ENCODE assay signal across 2 cellular contexts in the genomic region with DNA sequence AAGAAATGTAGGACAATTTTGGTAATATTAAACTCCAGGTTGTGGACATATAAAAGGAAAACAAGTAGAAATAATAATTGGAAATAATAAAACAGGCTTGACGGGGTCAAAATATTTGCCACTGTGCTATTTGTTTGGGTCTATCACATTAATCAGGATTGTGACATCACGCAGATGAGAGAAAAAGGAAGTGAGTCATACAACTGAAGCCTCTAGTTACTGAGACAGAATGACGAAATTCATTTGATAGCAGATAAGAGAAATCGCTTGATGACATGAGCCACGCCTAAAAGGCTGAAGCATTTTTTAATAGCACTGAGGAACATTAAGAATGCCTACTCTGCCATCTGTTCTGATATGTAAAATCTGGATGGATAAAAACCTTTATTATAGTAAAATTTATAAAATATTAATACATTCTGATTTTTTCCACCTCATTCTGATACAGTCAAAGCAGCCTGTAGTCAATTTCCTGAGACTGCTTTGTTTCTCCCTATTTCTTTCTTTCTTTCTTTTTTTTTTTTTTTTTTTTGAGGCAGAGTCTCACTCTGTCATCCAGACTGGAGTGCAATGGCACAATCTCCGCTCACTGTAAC.
TF ChIP-seq lines count a peak whose summit lies in the region.

No MANE protein-coding gene starts in this region.

TF ChIP-seq in SK-N-SH, 30 proteins besides CTCF, POLR2A, EP300 and RAD21 (continued from another document):
- TF ChIP-seq, protein P1, sequence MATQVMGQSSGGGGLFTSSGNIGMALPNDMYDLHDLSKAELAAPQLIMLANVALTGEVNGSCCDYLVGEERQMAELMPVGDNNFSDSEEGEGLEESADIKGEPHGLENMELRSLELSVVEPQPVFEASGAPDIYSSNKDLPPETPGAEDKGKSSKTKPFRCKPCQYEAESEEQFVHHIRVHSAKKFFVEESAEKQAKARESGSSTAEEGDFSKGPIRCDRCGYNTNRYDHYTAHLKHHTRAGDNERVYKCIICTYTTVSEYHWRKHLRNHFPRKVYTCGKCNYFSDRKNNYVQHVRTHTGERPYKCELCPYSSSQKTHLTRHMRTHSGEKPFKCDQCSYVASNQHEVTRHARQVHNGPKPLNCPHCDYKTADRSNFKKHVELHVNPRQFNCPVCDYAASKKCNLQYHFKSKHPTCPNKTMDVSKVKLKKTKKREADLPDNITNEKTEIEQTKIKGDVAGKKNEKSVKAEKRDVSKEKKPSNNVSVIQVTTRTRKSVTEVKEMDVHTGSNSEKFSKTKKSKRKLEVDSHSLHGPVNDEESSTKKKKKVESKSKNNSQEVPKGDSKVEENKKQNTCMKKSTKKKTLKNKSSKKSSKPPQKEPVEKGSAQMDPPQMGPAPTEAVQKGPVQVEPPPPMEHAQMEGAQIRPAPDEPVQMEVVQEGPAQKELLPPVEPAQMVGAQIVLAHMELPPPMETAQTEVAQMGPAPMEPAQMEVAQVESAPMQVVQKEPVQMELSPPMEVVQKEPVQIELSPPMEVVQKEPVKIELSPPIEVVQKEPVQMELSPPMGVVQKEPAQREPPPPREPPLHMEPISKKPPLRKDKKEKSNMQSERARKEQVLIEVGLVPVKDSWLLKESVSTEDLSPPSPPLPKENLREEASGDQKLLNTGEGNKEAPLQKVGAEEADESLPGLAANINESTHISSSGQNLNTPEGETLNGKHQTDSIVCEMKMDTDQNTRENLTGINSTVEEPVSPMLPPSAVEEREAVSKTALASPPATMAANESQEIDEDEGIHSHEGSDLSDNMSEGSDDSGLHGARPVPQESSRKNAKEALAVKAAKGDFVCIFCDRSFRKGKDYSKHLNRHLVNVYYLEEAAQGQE (IDR thresholded peaks at IDR 0.05; ENCODE audit: low read depth, low read length): no peak
- TF ChIP-seq FOSL2 (IDR thresholded peaks at IDR 0.05; ENCODE audit: borderline replicate concordance, low read depth): 0 out of 2 replicates have a peak, but pooled peaks have one; percentile 11
- TF ChIP-seq RCOR1 (IDR thresholded peaks at IDR 0.05; ENCODE audit: low read length): no peak
- TF ChIP-seq, protein P2, sequence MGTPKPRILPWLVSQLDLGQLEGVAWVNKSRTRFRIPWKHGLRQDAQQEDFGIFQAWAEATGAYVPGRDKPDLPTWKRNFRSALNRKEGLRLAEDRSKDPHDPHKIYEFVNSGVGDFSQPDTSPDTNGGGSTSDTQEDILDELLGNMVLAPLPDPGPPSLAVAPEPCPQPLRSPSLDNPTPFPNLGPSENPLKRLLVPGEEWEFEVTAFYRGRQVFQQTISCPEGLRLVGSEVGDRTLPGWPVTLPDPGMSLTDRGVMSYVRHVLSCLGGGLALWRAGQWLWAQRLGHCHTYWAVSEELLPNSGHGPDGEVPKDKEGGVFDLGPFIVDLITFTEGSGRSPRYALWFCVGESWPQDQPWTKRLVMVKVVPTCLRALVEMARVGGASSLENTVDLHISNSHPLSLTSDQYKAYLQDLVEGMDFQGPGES (IDR thresholded peaks at IDR 0.05; ENCODE audit: low read depth, low read length): no peak
- TF ChIP-seq EZH2phosphoT487 (IDR thresholded peaks at IDR 0.05; ENCODE audit: borderline replicate concordance, low read depth): no peak
- TF ChIP-seq, protein P3, sequence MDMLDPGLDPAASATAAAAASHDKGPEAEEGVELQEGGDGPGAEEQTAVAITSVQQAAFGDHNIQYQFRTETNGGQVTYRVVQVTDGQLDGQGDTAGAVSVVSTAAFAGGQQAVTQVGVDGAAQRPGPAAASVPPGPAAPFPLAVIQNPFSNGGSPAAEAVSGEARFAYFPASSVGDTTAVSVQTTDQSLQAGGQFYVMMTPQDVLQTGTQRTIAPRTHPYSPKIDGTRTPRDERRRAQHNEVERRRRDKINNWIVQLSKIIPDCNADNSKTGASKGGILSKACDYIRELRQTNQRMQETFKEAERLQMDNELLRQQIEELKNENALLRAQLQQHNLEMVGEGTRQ (IDR thresholded peaks at IDR 0.05; ENCODE audit: borderline replicate concordance, low read depth, low read length): no peak
- TF ChIP-seq, protein P4, sequence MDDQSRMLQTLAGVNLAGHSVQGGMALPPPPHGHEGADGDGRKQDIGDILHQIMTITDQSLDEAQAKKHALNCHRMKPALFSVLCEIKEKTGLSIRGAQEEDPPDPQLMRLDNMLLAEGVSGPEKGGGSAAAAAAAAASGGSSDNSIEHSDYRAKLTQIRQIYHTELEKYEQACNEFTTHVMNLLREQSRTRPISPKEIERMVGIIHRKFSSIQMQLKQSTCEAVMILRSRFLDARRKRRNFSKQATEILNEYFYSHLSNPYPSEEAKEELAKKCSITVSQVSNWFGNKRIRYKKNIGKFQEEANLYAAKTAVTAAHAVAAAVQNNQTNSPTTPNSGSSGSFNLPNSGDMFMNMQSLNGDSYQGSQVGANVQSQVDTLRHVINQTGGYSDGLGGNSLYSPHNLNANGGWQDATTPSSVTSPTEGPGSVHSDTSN (IDR thresholded peaks at IDR 0.05): no peak
- TF ChIP-seq POLR2AphosphoS5 (IDR thresholded peaks at IDR 0.05; ENCODE audit: low read depth, low read length): no peak
- no peak for TF ChIP-seq FOXM1 (IDR thresholded peaks at IDR 0.05; ENCODE audit: low read depth)
TF ChIP-seq in SK-N-SH: peak in this region for 3.

TF ChIP-seq in SK-N-SH treated with all-trans-retinoic acid at 6 μM for 48 hours, 23 proteins besides CTCF, POLR2A, EP300 and RAD21 (continued from another document):
- TF ChIP-seq ZNF565 (CRISPR knock-in tag; conservative IDR thresholded peaks at IDR 0.05; ENCODE audit: low read depth): no peak
- TF ChIP-seq, protein P5, sequence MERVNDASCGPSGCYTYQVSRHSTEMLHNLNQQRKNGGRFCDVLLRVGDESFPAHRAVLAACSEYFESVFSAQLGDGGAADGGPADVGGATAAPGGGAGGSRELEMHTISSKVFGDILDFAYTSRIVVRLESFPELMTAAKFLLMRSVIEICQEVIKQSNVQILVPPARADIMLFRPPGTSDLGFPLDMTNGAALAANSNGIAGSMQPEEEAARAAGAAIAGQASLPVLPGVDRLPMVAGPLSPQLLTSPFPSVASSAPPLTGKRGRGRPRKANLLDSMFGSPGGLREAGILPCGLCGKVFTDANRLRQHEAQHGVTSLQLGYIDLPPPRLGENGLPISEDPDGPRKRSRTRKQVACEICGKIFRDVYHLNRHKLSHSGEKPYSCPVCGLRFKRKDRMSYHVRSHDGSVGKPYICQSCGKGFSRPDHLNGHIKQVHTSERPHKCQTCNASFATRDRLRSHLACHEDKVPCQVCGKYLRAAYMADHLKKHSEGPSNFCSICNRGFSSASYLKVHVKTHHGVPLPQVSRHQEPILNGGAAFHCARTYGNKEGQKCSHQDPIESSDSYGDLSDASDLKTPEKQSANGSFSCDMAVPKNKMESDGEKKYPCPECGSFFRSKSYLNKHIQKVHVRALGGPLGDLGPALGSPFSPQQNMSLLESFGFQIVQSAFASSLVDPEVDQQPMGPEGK (CRISPR knock-in tag; IDR thresholded peaks at IDR 0.05; ENCODE audit: borderline replicate concordance): no peak
- no peak for TF ChIP-seq ESRRG (CRISPR knock-in tag; IDR thresholded peaks at IDR 0.05)
- no peak for TF ChIP-seq RARB (CRISPR knock-in tag; IDR thresholded peaks at IDR 0.05)
- TF ChIP-seq, protein P6, sequence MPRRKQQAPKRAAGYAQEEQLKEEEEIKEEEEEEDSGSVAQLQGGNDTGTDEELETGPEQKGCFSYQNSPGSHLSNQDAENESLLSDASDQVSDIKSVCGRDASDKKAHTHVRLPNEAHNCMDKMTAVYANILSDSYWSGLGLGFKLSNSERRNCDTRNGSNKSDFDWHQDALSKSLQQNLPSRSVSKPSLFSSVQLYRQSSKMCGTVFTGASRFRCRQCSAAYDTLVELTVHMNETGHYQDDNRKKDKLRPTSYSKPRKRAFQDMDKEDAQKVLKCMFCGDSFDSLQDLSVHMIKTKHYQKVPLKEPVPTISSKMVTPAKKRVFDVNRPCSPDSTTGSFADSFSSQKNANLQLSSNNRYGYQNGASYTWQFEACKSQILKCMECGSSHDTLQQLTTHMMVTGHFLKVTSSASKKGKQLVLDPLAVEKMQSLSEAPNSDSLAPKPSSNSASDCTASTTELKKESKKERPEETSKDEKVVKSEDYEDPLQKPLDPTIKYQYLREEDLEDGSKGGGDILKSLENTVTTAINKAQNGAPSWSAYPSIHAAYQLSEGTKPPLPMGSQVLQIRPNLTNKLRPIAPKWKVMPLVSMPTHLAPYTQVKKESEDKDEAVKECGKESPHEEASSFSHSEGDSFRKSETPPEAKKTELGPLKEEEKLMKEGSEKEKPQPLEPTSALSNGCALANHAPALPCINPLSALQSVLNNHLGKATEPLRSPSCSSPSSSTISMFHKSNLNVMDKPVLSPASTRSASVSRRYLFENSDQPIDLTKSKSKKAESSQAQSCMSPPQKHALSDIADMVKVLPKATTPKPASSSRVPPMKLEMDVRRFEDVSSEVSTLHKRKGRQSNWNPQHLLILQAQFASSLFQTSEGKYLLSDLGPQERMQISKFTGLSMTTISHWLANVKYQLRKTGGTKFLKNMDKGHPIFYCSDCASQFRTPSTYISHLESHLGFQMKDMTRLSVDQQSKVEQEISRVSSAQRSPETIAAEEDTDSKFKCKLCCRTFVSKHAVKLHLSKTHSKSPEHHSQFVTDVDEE (CRISPR knock-in tag; IDR thresholded peaks at IDR 0.05): no peak
- TF ChIP-seq, protein P7, sequence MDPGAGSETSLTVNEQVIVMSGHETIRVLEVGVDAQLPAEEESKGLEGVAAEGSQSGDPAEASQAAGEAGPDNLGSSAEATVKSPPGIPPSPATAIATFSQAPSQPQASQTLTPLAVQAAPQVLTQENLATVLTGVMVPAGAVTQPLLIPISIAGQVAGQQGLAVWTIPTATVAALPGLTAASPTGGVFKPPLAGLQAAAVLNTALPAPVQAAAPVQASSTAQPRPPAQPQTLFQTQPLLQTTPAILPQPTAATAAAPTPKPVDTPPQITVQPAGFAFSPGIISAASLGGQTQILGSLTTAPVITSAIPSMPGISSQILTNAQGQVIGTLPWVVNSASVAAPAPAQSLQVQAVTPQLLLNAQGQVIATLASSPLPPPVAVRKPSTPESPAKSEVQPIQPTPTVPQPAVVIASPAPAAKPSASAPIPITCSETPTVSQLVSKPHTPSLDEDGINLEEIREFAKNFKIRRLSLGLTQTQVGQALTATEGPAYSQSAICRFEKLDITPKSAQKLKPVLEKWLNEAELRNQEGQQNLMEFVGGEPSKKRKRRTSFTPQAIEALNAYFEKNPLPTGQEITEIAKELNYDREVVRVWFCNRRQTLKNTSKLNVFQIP (CRISPR knock-in tag; IDR thresholded peaks at IDR 0.05; ENCODE audit: borderline replicate concordance, low read depth): no peak
TF ChIP-seq in SK-N-SH treated with all-trans-retinoic acid at 6 μM for 48 hours: peak in this region for 0.
